ENCODE assay signal across 8 cellular contexts in genomic region chr1:244864253-244865027, GRCh38. TPM values are rescaled to one million over a fixed set of nuclear protein-coding genes. Genes with fewer than 3 reads are reported as not detected.
DNase-seq lines count a peak whose midpoint lies in the region; ATAC-seq and TF ChIP-seq lines count a peak whose summit lies in the region.

Gene HNRNPU (minus strand): TSS chr1:244864543. CDS start chr1:244864307, 236 bp downstream.

- H3K27ac ChIP-seq in temporal lobe (ENCODE audit: low read depth, low read length) = peak within 1 kb of the TSS; percentile 87

- peak within 1 kb of the TSS; percentile 92 for H3K4me3 Mint-ChIP-seq in activated naive CD4-positive, alpha-beta T cell treated with anti-CD3 and anti-CD28 coated beads, Interleukin-2, amount 50 U/mL, for 24 hours

- TF ChIP-seq CTCF in GM10266 (IDR thresholded peaks at IDR 0.05; ENCODE audit: control insufficient read depth, insufficient read depth, low read depth, missing control alignments) = peak; percentile 18

- peak within 1 kb of the TSS; percentile 98 for H3K27ac Mint-ChIP-seq in activated naive CD4-positive, alpha-beta T cell treated with anti-CD3 and anti-CD28 coated beads, Interleukin-2, amount 50 U/mL, for 24 hours

- no peaks in the 10 kb centered on the region for H3K9me3 Mint-ChIP-seq in activated naive CD4-positive, alpha-beta T cell treated with anti-CD3 and anti-CD28 coated beads, Interleukin-2, amount 50 U/mL, for 24 hours

- DNase-seq in GM10266 (ENCODE audit: extremely low spot score) = peak; percentile 93
- peak; percentile 98 for DNase-seq in NCI-H1092 (lab: John Stamatoyannopoulos, UW)
- DNase-seq in globus pallidus (ENCODE audit: low spot score) = peak; percentile 97
- DNase-seq in occipital lobe (lab: John Stamatoyannopoulos, UW) = peak; percentile 95

- H3K27me3 Mint-ChIP-seq in activated naive CD4-positive, alpha-beta T cell treated with anti-CD3 and anti-CD28 coated beads, Interleukin-2, amount 50 U/mL, for 24 hours = no peaks in the 10 kb centered on the region

- ATAC-seq in HG02588 (IDR thresholded peaks at IDR 0.05; ENCODE audit: unreplicated experiment) (peak; percentile 54), SK-N-SH treated with all-trans-retinoic acid at 6 μM for 48 hours (peak; percentile 89)

- H3K36me3 Mint-ChIP-seq in activated naive CD4-positive, alpha-beta T cell treated with anti-CD3 and anti-CD28 coated beads, Interleukin-2, amount 50 U/mL, for 24 hours = peaks cover 23% of the 10 kb centered on the region

- H3K4me1 Mint-ChIP-seq in activated naive CD4-positive, alpha-beta T cell treated with anti-CD3 and anti-CD28 coated beads, Interleukin-2, amount 50 U/mL, for 24 hours = peaks cover 42% of the 10 kb centered on the region

TF ChIP-seq in SK-N-SH treated with all-trans-retinoic acid at 6 μM for 48 hours, 23 proteins besides CTCF, POLR2A, EP300 and RAD21:
- TF ChIP-seq ISL1 (CRISPR knock-in tag; IDR thresholded peaks at IDR 0.05) (no peak), ZNF70 (CRISPR knock-in tag; IDR thresholded peaks at IDR 0.05) (0 out of 2 replicates have a peak, but pooled peaks have one; percentile 20), TSHZ2 (CRISPR knock-in tag; IDR thresholded peaks at IDR 0.05) (peak; percentile 30; the same call in 1 of the 2 replicates), TOX (CRISPR knock-in tag; IDR thresholded peaks at IDR 0.05; ENCODE audit: borderline replicate concordance) (peak; percentile 55; the same call in 1 of the 2 replicates), RARB (CRISPR knock-in tag; IDR thresholded peaks at IDR 0.05) (peak; percentile 14; the same call in 1 of the 2 replicates), PPARA (CRISPR knock-in tag; IDR thresholded peaks at IDR 0.05; ENCODE audit: borderline replicate concordance) (no peak)
- TF ChIP-seq, protein P1, sequence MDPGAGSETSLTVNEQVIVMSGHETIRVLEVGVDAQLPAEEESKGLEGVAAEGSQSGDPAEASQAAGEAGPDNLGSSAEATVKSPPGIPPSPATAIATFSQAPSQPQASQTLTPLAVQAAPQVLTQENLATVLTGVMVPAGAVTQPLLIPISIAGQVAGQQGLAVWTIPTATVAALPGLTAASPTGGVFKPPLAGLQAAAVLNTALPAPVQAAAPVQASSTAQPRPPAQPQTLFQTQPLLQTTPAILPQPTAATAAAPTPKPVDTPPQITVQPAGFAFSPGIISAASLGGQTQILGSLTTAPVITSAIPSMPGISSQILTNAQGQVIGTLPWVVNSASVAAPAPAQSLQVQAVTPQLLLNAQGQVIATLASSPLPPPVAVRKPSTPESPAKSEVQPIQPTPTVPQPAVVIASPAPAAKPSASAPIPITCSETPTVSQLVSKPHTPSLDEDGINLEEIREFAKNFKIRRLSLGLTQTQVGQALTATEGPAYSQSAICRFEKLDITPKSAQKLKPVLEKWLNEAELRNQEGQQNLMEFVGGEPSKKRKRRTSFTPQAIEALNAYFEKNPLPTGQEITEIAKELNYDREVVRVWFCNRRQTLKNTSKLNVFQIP (CRISPR knock-in tag; IDR thresholded peaks at IDR 0.05; ENCODE audit: borderline replicate concordance, low read depth) = 0 out of 2 replicates have a peak, but pooled peaks have one; percentile 55

RNA-seq across cellular contexts. Expression of gene HNRNPU, which starts in this region (rescaled TPM):
- total RNA-seq in occipital lobe (459 TPM), temporal lobe (443 TPM)

Comparison
In these comparisons a context has a peak if more than half of its experiments do, and no peak if none do; other contexts are left out.
1. Peak in every context shown above with its lines: DNase-seq, ATAC-seq and H3K27ac ChIP-seq.